Comparison of ENCODE assay signal across 8 cellular contexts in the genomic region with DNA sequence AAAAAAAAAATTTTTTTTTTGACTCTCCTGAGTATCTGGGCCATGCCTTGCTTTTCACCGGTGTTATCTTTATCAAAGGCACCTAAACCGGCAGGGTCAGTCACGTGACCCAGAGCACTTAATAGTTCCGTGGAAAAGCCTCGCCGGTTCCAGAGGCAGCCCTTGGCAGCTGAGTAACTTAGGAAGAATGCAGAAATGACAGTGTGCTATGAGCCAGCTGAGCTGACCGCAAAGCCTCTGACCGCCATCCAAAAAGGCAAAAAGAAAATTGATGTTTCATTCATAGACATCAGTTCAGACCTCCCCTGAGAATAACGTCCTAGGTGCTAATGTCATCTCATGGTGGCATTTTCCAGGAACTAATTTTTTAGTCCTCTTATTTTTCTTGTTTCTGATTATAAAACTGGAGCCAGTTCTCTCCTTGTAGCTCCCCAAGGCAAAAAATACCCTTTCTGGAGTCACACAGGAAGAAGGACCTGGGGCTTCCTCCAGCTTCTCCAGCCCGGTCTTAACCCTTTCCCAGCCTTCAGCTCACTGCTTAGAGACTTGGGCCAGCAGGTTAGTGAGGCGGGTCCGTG.
A peak's percentile ranks its signal among the peaks of the same experiment; 100 is the strongest.
DNase-seq lines count a peak whose midpoint lies in the region; ATAC-seq and TF ChIP-seq lines count a peak whose summit lies in the region.

No MANE protein-coding gene starts in this region.

- H3K4me3 ChIP-seq in right atrium auricular region (no peak overlapping the region), skeletal muscle tissue (ENCODE audit: low read length in 3 of 3) (peak overlapping the region in 2 of 3 donors; percentile 29 to 49)

- H3K27ac Mint-ChIP-seq in WTC11 = no peak overlapping the region

- H3K27ac ChIP-seq in VCaP (peak overlapping the region; percentile 40), right atrium auricular region (peak overlapping the region; percentile 53 to 74), skeletal muscle tissue (ENCODE audit: low read depth, low read length) (peak overlapping the region; percentile 73)

- H3K36me3 Mint-ChIP-seq in WTC11 = no peaks in the 10 kb centered on the region

- no peaks in the 10 kb centered on the region for H3K27me3 Mint-ChIP-seq in WTC11 (ENCODE audit: low read depth)

- POLR2A ChIA-PET in WTC11 (lab: Charles Lee) = interaction anchor here (0.6 to 0.7 kb wide), 2 partner anchors 19 to 117 kb away, joined by 3 to 5 read pairs; no protein-coding TSS in a partner anchor

- H3K27me3 ChIP-seq in right atrium auricular region (no peaks in the 10 kb centered on the region), skeletal muscle tissue (ENCODE audit: control insufficient read depth in 3 of 3, insufficient read depth in 3 of 3, low read length in 3 of 3) (no peaks in the 10 kb centered on the region)

- ATAC-seq in HG02610 (IDR thresholded peaks at IDR 0.05; ENCODE audit: unreplicated experiment) (peak; percentile 34), WTC11 (no peak)

- peak overlapping the region in 2 of 3 donors; percentile 5 to 27 for H3K9ac ChIP-seq in skeletal muscle tissue (ENCODE audit: low read depth in 1 of 3, low read length in 3 of 3)

- H3K36me3 ChIP-seq in right atrium auricular region (no peaks in the 10 kb centered on the region), skeletal muscle tissue (ENCODE audit: control insufficient read depth in 3 of 3, insufficient read depth in 3 of 3, low read length in 3 of 3) (no peaks in the 10 kb centered on the region)

- H3K9me3 Mint-ChIP-seq in WTC11 = no peaks in the 10 kb centered on the region

- H3K4me1 ChIP-seq in right atrium auricular region (peaks cover 0 to 96% of the 10 kb centered on the region in 2 donors), skeletal muscle tissue (ENCODE audit: control insufficient read depth in 3 of 3, insufficient read depth in 3 of 3, low read length in 3 of 3) (peaks cover 42 to 60% (median 51%) of the 10 kb centered on the region in 3 donors)

- CTCF ChIA-PET in WTC11 (lab: Charles Lee) = interaction anchor here (0.7 to 1.8 kb wide), 5 partner anchors 179 to 263 kb away, joined by 3 to 6 read pairs (median 3); no protein-coding TSS in a partner anchor

- H3K9me3 ChIP-seq in right atrium auricular region = no peaks in the 10 kb centered on the region
- no peaks in the 10 kb centered on the region for H3K9me3 ChIP-seq in skeletal muscle tissue (ENCODE audit: control insufficient read depth in 3 of 3, low read length in 3 of 3)

- no peak overlapping the region for H3K4me3 Mint-ChIP-seq in WTC11

- peaks cover 12% of the 10 kb centered on the region for H3K4me1 Mint-ChIP-seq in WTC11

- DNase-seq in right atrium auricular region (ENCODE audit: low spot score) (peak; percentile 94), HuH-7 (ENCODE audit: low spot score) (no peak), NCI-H1105 (lab: John Stamatoyannopoulos, UW) (no peak), KBM-7 (no peak), WTC11 (ENCODE audit: low spot score) (no peak)

- in situ Hi-C loops in KBM-7 (cut with MboI; ENCODE audit: low pct_unique_long_range_greater_than_20kb, low sequenced_read_pairs) = no loop called here

- TF ChIP-seq CTCF in VCaP (conservative IDR thresholded peaks at IDR 0.05) (no peak), right atrium auricular region (IDR thresholded peaks at IDR 0.05) (no peak), WTC11 (IDR thresholded peaks at IDR 0.05) (no peak)

TF ChIP-seq in WTC11, 78 proteins besides CTCF, POLR2A, EP300 and RAD21:
- TF ChIP-seq TCF7 (CRISPR knock-in tag; IDR thresholded peaks at IDR 0.05; ENCODE audit: low read depth) = no peak
- no peak for TF ChIP-seq JAZF1 (CRISPR knock-in tag; IDR thresholded peaks at IDR 0.05)
- no peak for TF ChIP-seq USF2 (CRISPR knock-in tag; IDR thresholded peaks at IDR 0.05)
- TF ChIP-seq PRRX2 (CRISPR knock-in tag; IDR thresholded peaks at IDR 0.05) = no peak
- TF ChIP-seq E2F5 (CRISPR knock-in tag; IDR thresholded peaks at IDR 0.05) = no peak
- no peak for TF ChIP-seq ZNF281 (CRISPR knock-in tag; IDR thresholded peaks at IDR 0.05)
- no peak for TF ChIP-seq CREB1 (CRISPR knock-in tag; IDR thresholded peaks at IDR 0.05)
- TF ChIP-seq GTF2I (CRISPR knock-in tag; conservative IDR thresholded peaks at IDR 0.05) = no peak
- TF ChIP-seq NR1H2 (CRISPR knock-in tag; IDR thresholded peaks at IDR 0.05) = no peak

Comparison
In these comparisons a context has a peak if more than half of its experiments do, and no peak if none do; other contexts are left out.
1. H3K4me3 ChIP-seq: peak in skeletal muscle tissue (2 of 3); none in right atrium auricular region (0 of 2).
2. Peak in every context shown above with its lines, with median percentiles within 50 percentile points of each other: H3K27ac ChIP-seq.